ENCODE assay signal across 8 cellular contexts in the genomic region with DNA sequence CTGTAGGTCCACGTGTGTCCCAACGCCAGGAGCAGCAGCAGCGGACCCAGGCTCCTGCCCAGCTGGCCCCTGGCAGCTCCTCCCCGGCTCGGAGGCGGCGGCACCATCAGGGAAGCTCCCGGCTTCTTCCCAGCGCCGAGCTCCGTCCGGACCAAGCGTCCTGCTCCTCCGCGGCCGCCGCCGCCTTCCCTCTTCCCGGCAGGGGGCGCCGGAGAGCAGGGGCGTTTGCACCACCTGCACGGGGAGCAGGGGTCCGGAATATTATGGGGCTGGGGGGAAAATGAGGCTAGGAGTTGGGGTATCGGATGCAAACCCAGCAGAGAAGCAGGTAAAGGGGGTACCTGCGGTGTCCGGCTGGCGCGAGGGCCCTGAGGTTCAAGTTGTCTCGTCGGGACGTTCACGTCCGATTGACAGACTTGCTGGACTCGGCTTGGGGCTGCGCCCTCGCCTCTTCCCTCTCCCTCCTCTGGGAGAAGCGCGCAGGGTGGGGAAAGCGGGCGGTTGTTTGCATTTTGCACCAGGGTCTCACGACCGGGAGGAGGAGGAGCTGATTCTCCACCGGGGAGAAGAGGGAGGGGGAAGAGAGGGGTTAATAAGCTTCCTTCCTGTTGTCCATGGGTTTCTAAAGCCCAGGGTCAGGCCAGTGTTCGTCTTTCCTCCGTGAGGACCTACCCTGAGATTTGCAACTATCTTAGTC. TPM values are rescaled to one million over a fixed set of nuclear protein-coding genes. Genes with fewer than 3 reads are reported as not detected.
DNase-seq lines count a peak whose midpoint lies in the region; ATAC-seq and TF ChIP-seq lines count a peak whose summit lies in the region.

A gene (minus strand): TSS at position 188 of the 697 bp plus-strand sequence.

- H3K9me3 ChIP-seq in osteoblast (ENCODE audit: low read depth, low read length) = no peaks in the 10 kb centered on the region

- H3K4me3 ChIP-seq in BJ (ENCODE audit: low read depth, low read length) = peak within 1 kb of the TSS; percentile 89
- H3K4me3 ChIP-seq in foreskin fibroblast (ENCODE audit: low read depth in 1 of 2, low read length in 2 of 2) = peak within 1 kb of the TSS; percentile 77 to 97
- peak within 1 kb of the TSS; percentile 85 for H3K4me3 ChIP-seq in osteoblast (ENCODE audit: insufficient read depth, low read length)

- H3K36me3 ChIP-seq in BJ (ENCODE audit: control insufficient read depth, insufficient read depth, low read length) (no peaks in the 10 kb centered on the region), osteoblast (ENCODE audit: insufficient read depth, low read length) (no peaks in the 10 kb centered on the region)

- peak within 1 kb of the TSS; percentile 90 for H2AFZ ChIP-seq in osteoblast (ENCODE audit: low read length)

- H3K4me1 ChIP-seq in osteoblast (ENCODE audit: insufficient read depth, low read length) = peaks cover 28% of the 10 kb centered on the region

- H4K20me1 ChIP-seq in osteoblast (ENCODE audit: insufficient read depth, low read length) = no peaks in the 10 kb centered on the region

- ATAC-seq in GM19372 (IDR thresholded peaks at IDR 0.05; ENCODE audit: low read depth, unreplicated experiment) = peak; percentile 59
- ATAC-seq in GM18873 (IDR thresholded peaks at IDR 0.05; ENCODE audit: low FRiP score, unreplicated experiment) = no peak

- peaks cover 60% of the 10 kb centered on the region for H3K79me2 ChIP-seq in osteoblast (ENCODE audit: insufficient read depth, low read length)

- peak within 1 kb of the TSS; percentile 94 for H3K4me2 ChIP-seq in osteoblast (ENCODE audit: insufficient read depth, low read length)

- H3K27ac ChIP-seq in osteoblast (ENCODE audit: low read depth, low read length) = peak within 1 kb of the TSS; percentile 77

- DNase-seq in BJ (ENCODE audit: low read depth) (no peak), foreskin fibroblast (peak; percentile 70 to 93), osteoblast (ENCODE audit: insufficient read length, low spot score, missing footprints) (peak; percentile 95), RKO (ENCODE audit: low spot score) (no peak)
- peak; percentile 65 for DNase-seq in activated CD8-positive, alpha-beta memory T cell treated with anti-CD3 and anti-CD28 coated beads for 24 hours

- H3K27me3 ChIP-seq in BJ (ENCODE audit: control insufficient read depth, insufficient read depth, low read length) (no peaks in the 10 kb centered on the region), osteoblast (ENCODE audit: insufficient read depth, low read length) (no peaks in the 10 kb centered on the region)

- TF ChIP-seq CTCF in BJ (IDR thresholded peaks at IDR 0.05; ENCODE audit: insufficient read depth, low read depth, low read length) (peak; percentile 99), LNCAP (IDR thresholded peaks at IDR 0.05) (peak; percentile 98), foreskin fibroblast (IDR thresholded peaks at IDR 0.05; ENCODE audit: low read depth, low read length) (peak; percentile 96), osteoblast (IDR thresholded peaks at IDR 0.05; ENCODE audit: extremely low read depth, low read depth, low read length) (peak; percentile 84)

- CTCF ChIA-PET in BJ (lab: Yijun Ruan, JAX) = interaction anchor here (0.6 to 2.9 kb wide), 72 partner anchors 9 to 379 kb away, joined by 3 to 76 read pairs (median 5); a partner anchor contains a TSS

- POLR2A ChIA-PET in BJ (lab: Charles Lee) = interaction anchor here (0.6 to 1.0 kb wide), 2 partner anchors 126 to 202 kb away, joined by 3 to 5 read pairs; a partner anchor contains a TSS

RNA-seq across cellular contexts. Expression of the gene that starts here (rescaled TPM):
- 35.4 and 51.2 TPM in 2 replicates for polyA plus RNA-seq in BJ (2011; rRNA removed)
- 27.5 and 34.1 TPM in 2 replicates for polyA minus RNA-seq in BJ (2011; rRNA and poly(A)+ RNA removed)
- 51.4 and 53.0 TPM in 2 replicates for total RNA-seq in osteoblast

Comparison
In these comparisons a context has a peak if more than half of its experiments do, and no peak if none do; other contexts are left out.
1. DNase-seq: peak in activated CD8-positive, alpha-beta memory T cell treated with anti-CD3 and anti-CD28 coated beads for 24 hours (single experiment), foreskin fibroblast (2 of 2) and osteoblast (single experiment); none in BJ (single experiment) and RKO (single experiment).
2. Peak in every context shown above with its lines, with median percentiles within 50 percentile points of each other: H3K4me3 ChIP-seq and CTCF ChIP-seq.